Comparison of ENCODE assay signal across 10 cellular contexts in genomic region chr6:152099816-152100618, GRCh38.
A peak's percentile ranks its signal among the peaks of the same experiment; 100 is the strongest.
DNase-seq lines count a peak whose midpoint lies in the region; ATAC-seq, FAIRE-seq and TF ChIP-seq lines count a peak whose summit lies in the region.
"Had no signal": no experiment of that assay in that cellular context is flagged by ENCODE, and none has a peak within 500 bp of the region (broad histone marks: within the 10 kb centered on the region; RNA-seq: fewer than 3 reads in every experiment).

No MANE protein-coding gene starts in this region.

- DNase-seq in activated naive CD8-positive, alpha-beta T cell treated with anti-CD3 and anti-CD28 coated beads, Interleukin-2, amount 50 U/mL, for 24 hours, result no peak
- DNase-seq in activated naive CD8-positive, alpha-beta T cell treated with anti-CD3 and anti-CD28 coated beads for 36 hours, result no peak
- DNase-seq in amniotic epithelial cell (ENCODE audit: low read depth) (peak; percentile 38), kidney (peak; percentile 62), vagina (ENCODE audit: extremely low spot score in 2 of 2) (peak in 1 of 2 donors; percentile 86), inferior parietal cortex (ENCODE audit: extremely low spot score) (no peak), neural progenitor cell (ENCODE audit: low spot score) (no peak)
- DNase-seq in activated naive CD4-positive, alpha-beta T cell treated with anti-CD3 and anti-CD28 coated beads, Interleukin-2, amount 50 U/mL, for 16 hours, result no peak
- DNase-seq: activated naive CD8-positive, alpha-beta T cell treated with anti-CD3 and anti-CD28 coated beads, Interleukin-2, amount 10 ng/mL, durations not matched to agents 7 days and 5 days had no signal

- no peak for FAIRE-seq in kidney (lab: Jason Lieb, UNC)

- no peak overlapping the region for H3K4me2 ChIP-seq in neural progenitor cell

- H3K27ac ChIP-seq in kidney (ENCODE audit: low read depth in 2 of 2, low read length in 2 of 2) (no peak overlapping the region), vagina (peak overlapping the region; percentile 70), neural progenitor cell (no peak overlapping the region)

- ATAC-seq in activated naive CD8-positive, alpha-beta T cell treated with anti-CD3 and anti-CD28 coated beads, Interleukin-2, amount 50 U/mL, for 24 hours, result peak; percentile 17

- no peaks in the 10 kb centered on the region for H3K4me1 ChIP-seq in kidney (ENCODE audit: control insufficient read depth in 1 of 2, insufficient read depth in 1 of 2, low read depth in 1 of 2, low read length in 2 of 2)
- peaks cover 23% of the 10 kb centered on the region for H3K4me1 ChIP-seq in vagina
- peaks cover 15% of the 10 kb centered on the region for H3K4me1 ChIP-seq in neural progenitor cell

- H3K4me3 Mint-ChIP-seq in activated naive CD8-positive, alpha-beta T cell treated with anti-CD3 and anti-CD28 coated beads, Interleukin-2, amount 50 U/mL, for 24 hours, result no peak overlapping the region
- H3K4me3 Mint-ChIP-seq in activated naive CD8-positive, alpha-beta T cell treated with anti-CD3 and anti-CD28 coated beads for 36 hours, result no peak overlapping the region
- H3K4me3 Mint-ChIP-seq in neural progenitor cell, result no peak overlapping the region
- H3K4me3 Mint-ChIP-seq: activated naive CD8-positive, alpha-beta T cell treated with anti-CD3 and anti-CD28 coated beads, Interleukin-2, amount 10 ng/mL, durations not matched to agents 7 days and 5 days; T-helper 2 cell treated with Interferon-gamma antibody and Interleukin-4, amounts not matched to agents 5 μg/mL and 100 μg/mL, for 36 hours had no signal

- no peaks in the 10 kb centered on the region for H3F3A ChIP-seq in neural progenitor cell (ENCODE audit: low read depth)

- no peaks in the 10 kb centered on the region for H3K9me3 ChIP-seq in kidney (ENCODE audit: control insufficient read depth in 1 of 2, low read length in 2 of 2)
- H3K9me3 ChIP-seq in vagina, result no peaks in the 10 kb centered on the region
- no peaks in the 10 kb centered on the region for H3K9me3 ChIP-seq in neural progenitor cell (ENCODE audit: low read depth)

- no peaks in the 10 kb centered on the region for H3K36me3 ChIP-seq in kidney (ENCODE audit: control insufficient read depth in 1 of 2, insufficient read depth in 2 of 2, low read length in 2 of 2)
- peaks cover 0 to 12% of the 10 kb centered on the region in 2 donors for H3K36me3 ChIP-seq in vagina
- no peaks in the 10 kb centered on the region for H3K36me3 ChIP-seq in neural progenitor cell

- H3K9ac ChIP-seq in kidney (ENCODE audit: low read length in 2 of 2), result no peak overlapping the region
- no peak overlapping the region for H3K9ac ChIP-seq in neural progenitor cell

- no peak overlapping the region for H3K27ac Mint-ChIP-seq in activated naive CD8-positive, alpha-beta T cell treated with anti-CD3 and anti-CD28 coated beads, Interleukin-2, amount 50 U/mL, for 24 hours
- no peak overlapping the region for H3K27ac Mint-ChIP-seq in activated naive CD8-positive, alpha-beta T cell treated with anti-CD3 and anti-CD28 coated beads for 36 hours
- H3K27ac Mint-ChIP-seq in neural progenitor cell, result no peak overlapping the region
- H3K27ac Mint-ChIP-seq: activated naive CD8-positive, alpha-beta T cell treated with anti-CD3 and anti-CD28 coated beads, Interleukin-2, amount 10 ng/mL, durations not matched to agents 7 days and 5 days; T-helper 2 cell treated with Interferon-gamma antibody and Interleukin-4, amounts not matched to agents 5 μg/mL and 100 μg/mL, for 36 hours had no signal

- H2AFZ ChIP-seq in neural progenitor cell (replicated peaks), result no peak overlapping the region

- H3K9me3 Mint-ChIP-seq in activated naive CD8-positive, alpha-beta T cell treated with anti-CD3 and anti-CD28 coated beads, Interleukin-2, amount 50 U/mL, for 24 hours, result no peaks in the 10 kb centered on the region
- H3K9me3 Mint-ChIP-seq in activated naive CD8-positive, alpha-beta T cell treated with anti-CD3 and anti-CD28 coated beads for 36 hours, result no peaks in the 10 kb centered on the region
- no peaks in the 10 kb centered on the region for H3K9me3 Mint-ChIP-seq in neural progenitor cell
- H3K9me3 Mint-ChIP-seq: activated naive CD8-positive, alpha-beta T cell treated with anti-CD3 and anti-CD28 coated beads, Interleukin-2, amount 10 ng/mL, durations not matched to agents 7 days and 5 days; T-helper 2 cell treated with Interferon-gamma antibody and Interleukin-4, amounts not matched to agents 5 μg/mL and 100 μg/mL, for 36 hours had no signal

- H3K27me3 Mint-ChIP-seq in activated naive CD8-positive, alpha-beta T cell treated with anti-CD3 and anti-CD28 coated beads, Interleukin-2, amount 50 U/mL, for 24 hours, result no peaks in the 10 kb centered on the region
- H3K27me3 Mint-ChIP-seq in activated naive CD8-positive, alpha-beta T cell treated with anti-CD3 and anti-CD28 coated beads for 36 hours, result no peaks in the 10 kb centered on the region
- H3K27me3 Mint-ChIP-seq in neural progenitor cell (ENCODE audit: insufficient read depth, low read depth), result no peaks in the 10 kb centered on the region
- H3K27me3 Mint-ChIP-seq: activated naive CD8-positive, alpha-beta T cell treated with anti-CD3 and anti-CD28 coated beads, Interleukin-2, amount 10 ng/mL, durations not matched to agents 7 days and 5 days had no signal

- TF ChIP-seq CTCF in kidney (IDR thresholded peaks at IDR 0.05; ENCODE audit: borderline replicate concordance, extremely low read depth, insufficient read depth) (no peak), vagina (IDR thresholded peaks at IDR 0.05) (no peak), neural progenitor cell (IDR thresholded peaks at IDR 0.05) (no peak)

- H3K27me3 ChIP-seq in vagina, result no peaks in the 10 kb centered on the region
- no peaks in the 10 kb centered on the region for H3K27me3 ChIP-seq in neural progenitor cell

- TF ChIP-seq POLR2A in vagina (IDR thresholded peaks at IDR 0.05), result no peak

- intact Hi-C loops in kidney (cut with DNase I), result no loop called here
- intact Hi-C loops in vagina (cut with DNase I), result no loop called here

- H3K4me3 ChIP-seq in kidney (ENCODE audit: low read length in 2 of 2), result no peak overlapping the region
- H3K4me3 ChIP-seq in vagina, result no peak overlapping the region
- H3K4me3 ChIP-seq in neural progenitor cell, result no peak overlapping the region

- H4K20me1 ChIP-seq in neural progenitor cell (ENCODE audit: low read depth), result no peaks in the 10 kb centered on the region

- H3K79me2 ChIP-seq in neural progenitor cell (ENCODE audit: low read depth), result no peaks in the 10 kb centered on the region

- peaks cover under 1% of the 10 kb centered on the region for H3K4me1 Mint-ChIP-seq in activated naive CD8-positive, alpha-beta T cell treated with anti-CD3 and anti-CD28 coated beads, Interleukin-2, amount 50 U/mL, for 24 hours
- H3K4me1 Mint-ChIP-seq in activated naive CD8-positive, alpha-beta T cell treated with anti-CD3 and anti-CD28 coated beads for 36 hours, result peaks cover 1% of the 10 kb centered on the region
- peaks cover 22% of the 10 kb centered on the region for H3K4me1 Mint-ChIP-seq in neural progenitor cell
- H3K4me1 Mint-ChIP-seq: activated naive CD8-positive, alpha-beta T cell treated with anti-CD3 and anti-CD28 coated beads, Interleukin-2, amount 10 ng/mL, durations not matched to agents 7 days and 5 days had no signal

- H3K36me3 Mint-ChIP-seq in activated naive CD8-positive, alpha-beta T cell treated with anti-CD3 and anti-CD28 coated beads, Interleukin-2, amount 50 U/mL, for 24 hours (ENCODE audit: low read depth), result no peaks in the 10 kb centered on the region
- no peaks in the 10 kb centered on the region for H3K36me3 Mint-ChIP-seq in activated naive CD8-positive, alpha-beta T cell treated with anti-CD3 and anti-CD28 coated beads for 36 hours
- H3K36me3 Mint-ChIP-seq in neural progenitor cell, result no peaks in the 10 kb centered on the region
- H3K36me3 Mint-ChIP-seq: activated naive CD8-positive, alpha-beta T cell treated with anti-CD3 and anti-CD28 coated beads, Interleukin-2, amount 10 ng/mL, durations not matched to agents 7 days and 5 days had no signal

Comparison
In these comparisons a context has a peak if more than half of its experiments do, and no peak if none do; other contexts are left out.
1. DNase-seq: peak in amniotic epithelial cell (single experiment) and kidney (single experiment); none in activated naive CD8-positive, alpha-beta T cell treated with anti-CD3 and anti-CD28 coated beads, Interleukin-2, amount 50 U/mL, for 24 hours (single experiment), activated naive CD8-positive, alpha-beta T cell treated with anti-CD3 and anti-CD28 coated beads for 36 hours (single experiment), inferior parietal cortex (single experiment), neural progenitor cell (single experiment) and activated naive CD4-positive, alpha-beta T cell treated with anti-CD3 and anti-CD28 coated beads, Interleukin-2, amount 50 U/mL, for 16 hours (single experiment).